Comparison of ENCODE assay signal across 26 cellular contexts in the genomic region with DNA sequence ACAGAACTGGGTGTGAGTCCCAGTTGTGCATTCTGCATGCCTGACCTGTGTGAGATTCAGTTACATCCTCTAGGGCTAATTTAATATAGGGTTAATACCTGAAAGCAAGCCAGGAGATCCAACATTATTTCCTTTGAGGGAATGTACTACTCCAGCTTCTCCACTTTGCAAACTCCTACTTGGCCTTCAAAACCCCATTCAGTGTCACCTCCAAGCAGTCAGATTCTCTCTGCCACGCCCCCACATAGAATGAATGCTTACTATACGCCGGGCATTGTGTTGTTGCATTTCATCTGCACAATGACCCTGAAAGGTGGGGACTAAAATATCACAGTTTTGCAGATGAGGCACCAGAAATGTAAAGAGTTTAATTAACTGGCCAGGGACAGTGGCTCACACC. TPM values are rescaled to one million over a fixed set of nuclear protein-coding genes. Genes with fewer than 3 reads are reported as not detected.
"Had no signal": no experiment of that assay in that cellular context is flagged by ENCODE, and none has a peak within 500 bp of the region (broad histone marks: within the 10 kb centered on the region; RNA-seq: fewer than 3 reads in every experiment).

No MANE protein-coding gene starts in this region.

- H3K27me3 Mint-ChIP-seq: stimulated activated naive CD8-positive, alpha-beta T cell treated with anti-CD3 and anti-CD28 coated beads, Interleukin-15, amount 100 ng/mL, for 72 hours had no signal

- H3K27ac ChIP-seq: gastroesophageal sphincter, testis, tibial nerve, upper lobe of right lung, vagina had no signal

- H3K36me3 ChIP-seq: esophagus squamous epithelium, gastroesophageal sphincter, tibial nerve, upper lobe of right lung, vagina had no signal

- H3K9me3 Mint-ChIP-seq: naive thymus-derived CD8-positive, alpha-beta T cell; stimulated activated naive B cell treated with anti-CD40 and anti-IgM and Interleukin-4, amounts not matched to agents 10 μg/mL and 1 μg/mL and 100 μg/mL, for 72 hours; stimulated activated naive CD8-positive, alpha-beta T cell treated with anti-CD3 and anti-CD28 coated beads, Interleukin-15, amount 100 ng/mL, for 72 hours had no signal

- DNase-seq: dermis blood vessel endothelial cell; esophagus squamous epithelium; foreskin fibroblast; glutamatergic neuron; islet precursor cell; mammary epithelial cell; naive thymus-derived CD8-positive, alpha-beta T cell; stimulated activated CD4-positive, alpha-beta T cell treated with anti-CD3 and anti-CD28 coated beads, Interleukin-2, amount 100 ng/mL, for 24 hours; stimulated activated CD4-positive, alpha-beta T cell treated with anti-CD3 and anti-CD28 coated beads, Interleukin-4, amount 100 ng/mL, for 4 hours; stimulated activated naive B cell treated with anti-CD40 and anti-IgM and Interleukin-4, amounts not matched to agents 10 μg/mL and 1 μg/mL and 100 μg/mL, for 72 hours; stimulated activated naive CD8-positive, alpha-beta T cell treated with anti-CD3 and anti-CD28 coated beads, Interleukin-15, amount 100 ng/mL, for 72 hours; testis; upper lobe of right lung had no signal

- ATAC-seq: gastroesophageal sphincter, left lobe of liver, sciatic nerve had no signal

- H3K9me3 ChIP-seq: esophagus squamous epithelium, gastroesophageal sphincter, testis, tibial nerve, upper lobe of right lung, vagina had no signal

- H3K27ac Mint-ChIP-seq: stimulated activated naive CD8-positive, alpha-beta T cell treated with anti-CD3 and anti-CD28 coated beads, Interleukin-15, amount 100 ng/mL, for 72 hours had no signal

- H3K4me3 ChIP-seq: esophagus squamous epithelium, gastroesophageal sphincter, skin epidermis, testis, tibial nerve, upper lobe of right lung, vagina had no signal

- H3K4me1 ChIP-seq: testis, tibial nerve, upper lobe of right lung, vagina had no signal

- H3K27me3 ChIP-seq: testis, tibial nerve, upper lobe of right lung, vagina had no signal

RNA-seq across cellular contexts. Expression of a gene that starts 25.3 kb away (rescaled TPM):
- total RNA-seq: dermis blood vessel endothelial cell; epithelial cell of proximal tubule; left lobe of liver; lower leg skin; mammary epithelial cell; mesenteric fat pad; mononuclear cell; naive thymus-derived CD8-positive, alpha-beta T cell; osteocyte; pulmonary artery endothelial cell; sciatic nerve; subcutaneous adipose tissue; tibial nerve; upper lobe of right lung had no signal
- polyA plus RNA-seq: mammary epithelial cell; naive thymus-derived CD8-positive, alpha-beta T cell had no signal
